Comparison of ENCODE assay signal across 8 cellular contexts in the genomic region with DNA sequence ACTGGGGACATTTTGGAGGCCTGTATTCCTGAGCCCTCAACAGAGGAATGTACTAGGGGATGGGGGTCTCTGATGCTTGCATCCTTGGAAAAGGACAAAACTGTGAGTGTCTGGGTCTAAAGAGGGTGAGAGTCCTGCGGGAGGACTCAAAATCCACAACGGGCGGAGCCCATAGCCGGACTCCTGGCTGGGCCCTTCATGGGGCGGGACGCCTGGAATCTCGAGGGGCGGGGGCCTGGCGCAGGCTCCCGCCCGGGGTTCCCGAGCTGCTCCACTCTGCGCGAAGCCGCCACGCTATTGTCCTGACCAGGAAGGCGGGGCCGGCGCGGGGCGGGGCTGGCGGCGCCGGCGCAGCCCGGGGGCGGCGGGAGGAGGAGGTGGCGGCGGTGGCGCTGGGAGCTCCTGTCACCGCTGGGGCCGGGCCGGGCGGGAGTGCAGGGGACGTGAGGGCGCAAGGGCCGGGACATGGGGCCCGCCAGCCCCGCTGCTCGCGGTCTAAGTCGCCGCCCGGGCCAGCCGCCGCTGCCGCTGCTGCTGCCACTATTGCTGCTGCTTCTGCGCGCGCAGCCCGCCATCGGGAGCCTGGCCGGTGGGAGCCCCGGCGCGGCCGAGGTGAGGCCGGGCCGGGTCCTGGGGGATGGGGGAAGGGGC. TPM values are rescaled to one million over a fixed set of nuclear protein-coding genes. Genes with fewer than 3 reads are reported as not detected.
DNase-seq lines count a peak whose midpoint lies in the region; ATAC-seq, FAIRE-seq and TF ChIP-seq lines count a peak whose summit lies in the region.

A gene (plus strand): TSS at position 403 of the 651 bp plus-strand sequence. CDS start 63 bp downstream, at position 466.

- no peaks in the 10 kb centered on the region for H3K36me3 ChIP-seq in kidney epithelial cell (ENCODE audit: control insufficient read depth, insufficient read depth, low read length)

- FAIRE-seq in GM12892 (lab: Jason Lieb, UNC) = peak; percentile 38

- TF ChIP-seq POLR2A in GM12892 (IDR thresholded peaks at IDR 0.05; ENCODE audit: low read depth, low read length) = no peak

- no peak for TF ChIP-seq CTCF in kidney epithelial cell (IDR thresholded peaks at IDR 0.05; ENCODE audit: insufficient read depth, low read length, poor library complexity, severe bottlenecking)

- peaks cover 27% of the 10 kb centered on the region for H3K27me3 ChIP-seq in kidney epithelial cell (ENCODE audit: control insufficient read depth, insufficient read depth, low read length)

- no peak for DNase-seq in GM12892 (ENCODE audit: insufficient read length)
- DNase-seq in NCI-H1694 (lab: John Stamatoyannopoulos, UW) = peak; percentile 24
- DNase-seq in activated CD4-positive, alpha-beta T cell treated with anti-CD3 and anti-CD28 coated beads for 1 hour = peak; percentile 56
- peak; percentile 68 for DNase-seq in cerebellar cortex (ENCODE audit: low spot score)
- DNase-seq in kidney epithelial cell (ENCODE audit: low read depth) = no peak
- DNase-seq in stimulated activated CD4-positive, alpha-beta T cell treated with anti-CD3 and anti-CD28 coated beads, Interleukin-2, amount 100 ng/mL, for 4 hours (ENCODE audit: low read depth) = peak; percentile 64

- no peak for ATAC-seq in GM21526 (IDR thresholded peaks at IDR 0.05; ENCODE audit: low FRiP score, unreplicated experiment)
- no peak for ATAC-seq in GM18868 (IDR thresholded peaks at IDR 0.05; ENCODE audit: unreplicated experiment)

- H3K4me3 ChIP-seq in kidney epithelial cell (ENCODE audit: low read depth, low read length) = peak within 1 kb of the TSS; percentile 33

RNA-seq across cellular contexts. Expression of the gene that starts here (rescaled TPM):
- polyA plus RNA-seq in GM12892 (2012; ENCODE audit: missing spikeins) = 0.53 TPM
- 6.3 and 9.3 TPM in 2 replicates for total RNA-seq in kidney epithelial cell

Comparison
In these comparisons a context has a peak if more than half of its experiments do, and no peak if none do; other contexts are left out.
1. DNase-seq: peak in NCI-H1694 (single experiment), activated CD4-positive, alpha-beta T cell treated with anti-CD3 and anti-CD28 coated beads for 1 hour (single experiment), cerebellar cortex (single experiment) and stimulated activated CD4-positive, alpha-beta T cell treated with anti-CD3 and anti-CD28 coated beads, Interleukin-2, amount 100 ng/mL, for 4 hours (single experiment); none in GM12892 (single experiment) and kidney epithelial cell (single experiment).